8 cellular contexts compared by ENCODE assay signal in the genomic region with DNA sequence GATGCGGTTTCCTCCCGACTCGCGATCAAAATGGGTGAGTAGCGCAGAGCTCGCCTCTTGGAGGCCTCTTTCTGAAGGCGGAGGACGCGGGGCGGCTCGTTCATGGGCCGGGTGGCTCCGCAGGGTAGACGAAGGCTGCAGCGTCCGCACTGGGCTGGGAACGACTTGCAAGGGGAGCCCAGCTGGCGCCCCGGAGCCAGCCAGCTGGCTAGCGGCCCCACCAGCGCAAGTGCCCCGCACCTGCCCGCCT.
A peak's percentile ranks its signal among the peaks of the same experiment; 100 is the strongest.
DNase-seq lines count a peak whose midpoint lies in the region; ATAC-seq and TF ChIP-seq lines count a peak whose summit lies in the region.

No MANE protein-coding gene starts in this region.

- peak overlapping the region; percentile 95 for H3K4me3 Mint-ChIP-seq in stimulated activated naive CD8-positive, alpha-beta T cell treated with anti-CD3 and anti-CD28 coated beads, Interleukin-15, Interleukin-2, amounts not matched to agents 100 ng/mL and 50 ng/mL, for 24 hours

- no peaks in the 10 kb centered on the region for H3K27me3 Mint-ChIP-seq in stimulated activated naive CD8-positive, alpha-beta T cell treated with anti-CD3 and anti-CD28 coated beads, Interleukin-15, Interleukin-2, amounts not matched to agents 100 ng/mL and 50 ng/mL, for 24 hours

- peaks cover 59% of the 10 kb centered on the region for H3K4me1 Mint-ChIP-seq in stimulated activated naive CD8-positive, alpha-beta T cell treated with anti-CD3 and anti-CD28 coated beads, Interleukin-15, Interleukin-2, amounts not matched to agents 100 ng/mL and 50 ng/mL, for 24 hours (ENCODE audit: low read depth)

- peaks cover 19% of the 10 kb centered on the region for H3K36me3 Mint-ChIP-seq in stimulated activated naive CD8-positive, alpha-beta T cell treated with anti-CD3 and anti-CD28 coated beads, Interleukin-15, Interleukin-2, amounts not matched to agents 100 ng/mL and 50 ng/mL, for 24 hours (ENCODE audit: low read depth)

- H3K27me3 ChIP-seq in WERI-Rb-1 (ENCODE audit: insufficient read depth, low read depth, severe bottlenecking) (no peaks in the 10 kb centered on the region), iPS DF 6.9 (ENCODE audit: control insufficient read depth, insufficient read depth, low read length) (no peaks in the 10 kb centered on the region)

- no peaks in the 10 kb centered on the region for H3K9me3 Mint-ChIP-seq in stimulated activated naive CD8-positive, alpha-beta T cell treated with anti-CD3 and anti-CD28 coated beads, Interleukin-15, Interleukin-2, amounts not matched to agents 100 ng/mL and 50 ng/mL, for 24 hours

- H3K4me3 ChIP-seq in GM12864 (ENCODE audit: low read depth, low read length), result peak overlapping the region; percentile 90
- peak overlapping the region; percentile 66 for H3K4me3 ChIP-seq in WERI-Rb-1 (ENCODE audit: low read depth, low read length)
- peak overlapping the region; percentile 63 for H3K4me3 ChIP-seq in iPS DF 6.9 (ENCODE audit: low read length)

- DNase-seq in GM12864 (ENCODE audit: low read depth) (no peak), WERI-Rb-1 (no peak), iPS DF 6.9 (ENCODE audit: low read depth, low spot score) (no peak), NCI-H510A (lab: John Stamatoyannopoulos, UW) (no peak), SW 1271 (lab: John Stamatoyannopoulos, UW) (no peak)

- WGBS in iPS DF 6.9 (ENCODE audit: insufficient coverage, insufficient read length), result no CpG with 5 or more reads among the region's 23 CpGs

- ATAC-seq in HG02571 (IDR thresholded peaks at IDR 0.05; ENCODE audit: unreplicated experiment), result peak; percentile 10
- ATAC-seq in HG02678 (IDR thresholded peaks at IDR 0.05; ENCODE audit: unreplicated experiment), result no peak

- H3K9me3 ChIP-seq in WERI-Rb-1 (ENCODE audit: severe bottlenecking) (no peaks in the 10 kb centered on the region), iPS DF 6.9 (ENCODE audit: control insufficient read depth, insufficient read depth, low read length) (no peaks in the 10 kb centered on the region)

- peak overlapping the region; percentile 72 for H3K27ac Mint-ChIP-seq in stimulated activated naive CD8-positive, alpha-beta T cell treated with anti-CD3 and anti-CD28 coated beads, Interleukin-15, Interleukin-2, amounts not matched to agents 100 ng/mL and 50 ng/mL, for 24 hours

- peaks cover 6% of the 10 kb centered on the region; the same call in 1 of the 2 replicates for H3K4me1 ChIP-seq in iPS DF 6.9 (ENCODE audit: control insufficient read depth, insufficient read depth, low read length)

- no peak for TF ChIP-seq CTCF in GM12864 (IDR thresholded peaks at IDR 0.05; ENCODE audit: low read depth, low read length, missing control alignments)
- TF ChIP-seq CTCF in WERI-Rb-1 (IDR thresholded peaks at IDR 0.05; ENCODE audit: low read depth, low read length), result no peak

- H3K27ac ChIP-seq in WERI-Rb-1 (peak overlapping the region; percentile 85), iPS DF 6.9 (ENCODE audit: low read length) (no peak overlapping the region)

- peaks cover 13% of the 10 kb centered on the region for H3K36me3 ChIP-seq in WERI-Rb-1
- H3K36me3 ChIP-seq in iPS DF 6.9 (ENCODE audit: control insufficient read depth, insufficient read depth, low read length), result no peaks in the 10 kb centered on the region
